ENCODE assay signal across 8 cellular contexts in the genomic region with DNA sequence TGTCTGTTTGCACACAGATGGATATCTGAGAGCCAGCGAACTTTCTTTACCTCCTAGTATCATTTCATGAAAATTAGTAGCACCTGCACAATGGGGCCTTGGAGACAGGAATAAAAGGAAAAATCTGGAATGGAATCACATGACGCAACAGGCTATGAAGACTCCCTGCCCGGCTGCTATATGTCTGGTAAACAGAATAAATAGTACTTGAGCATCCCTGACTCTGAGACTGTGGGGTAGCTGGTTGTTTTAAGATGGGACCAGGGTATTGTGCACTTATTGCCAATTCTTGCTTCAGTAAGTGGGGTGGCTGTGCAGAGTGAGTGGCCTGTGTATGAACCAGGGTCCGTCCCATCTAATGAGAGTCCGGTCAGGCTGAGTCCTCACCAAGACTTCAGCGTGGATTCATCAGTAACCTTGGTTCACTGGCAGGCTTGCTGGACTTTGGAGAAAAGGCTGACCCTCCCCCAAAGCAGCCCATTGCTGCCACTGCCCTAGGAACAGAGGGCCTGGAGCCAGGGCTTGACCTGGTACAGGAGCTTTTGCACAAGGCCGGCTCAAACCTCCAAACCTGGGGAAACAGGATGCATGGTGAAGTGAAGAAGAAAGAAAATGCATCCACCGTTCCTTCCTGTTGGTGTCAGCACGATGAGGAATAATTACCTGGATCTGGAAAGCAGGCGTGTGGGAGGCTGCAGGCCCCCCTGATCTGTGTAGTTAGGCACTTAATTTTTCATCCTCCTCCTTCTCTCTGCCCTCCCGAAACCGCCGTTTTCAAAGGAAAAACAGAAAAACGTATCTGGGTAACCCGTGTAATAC.
DNase-seq lines count a peak whose midpoint lies in the region; ATAC-seq and TF ChIP-seq lines count a peak whose summit lies in the region.

No MANE protein-coding gene starts in this region.

- peaks cover 50 to 88% (median 68%) of the 10 kb centered on the region in 10 experiments for H3K4me1 ChIP-seq in BLaER1 treated with 17β-estradiol and CSF1 and Interleukin-3, amounts not matched to agents 10 nM and 100 nM
- peaks cover 59% of the 10 kb centered on the region for H3K4me1 ChIP-seq in OCI-LY7 (ENCODE audit: insufficient read depth, low read length, poor library complexity, severe bottlenecking)
- H3K4me1 ChIP-seq in ectodermal cell (ENCODE audit: control insufficient read depth, insufficient read depth, low read length): peaks cover 43% of the 10 kb centered on the region
- no peaks in the 10 kb centered on the region; the same call in 1 of the 2 replicates for H3K4me1 ChIP-seq in BE2C

- H3K27me3 ChIP-seq in BLaER1 treated with 17β-estradiol and CSF1 and Interleukin-3, amounts not matched to agents 10 nM and 100 nM: peaks cover 0 to 8% (median 0%) of the 10 kb centered on the region in 11 experiments; a peak in 8 of 22 replicates
- H3K27me3 ChIP-seq in ectodermal cell (ENCODE audit: control insufficient read depth, insufficient read depth, low read length, poor library complexity, severe bottlenecking) (no peaks in the 10 kb centered on the region), BE2C (no peaks in the 10 kb centered on the region)

- WGBS in ectodermal cell, 2 experiments: 91% methylated on average over 15 of the region's 15 CpGs

- peaks cover 34% of the 10 kb centered on the region for H3K79me2 ChIP-seq in OCI-LY7 (ENCODE audit: insufficient read depth, low read depth, low read length)

- peak overlapping the region in 3 of 10 experiments; percentile 35 to 65 (median 61); a peak in 5 of 20 replicates for H3K4me3 ChIP-seq in BLaER1 treated with 17β-estradiol and CSF1 and Interleukin-3, amounts not matched to agents 10 nM and 100 nM
- peak overlapping the region; percentile 79 for H3K4me3 ChIP-seq in OCI-LY7 (ENCODE audit: low read depth, low read length, poor library complexity, severe bottlenecking)
- no peak overlapping the region for H3K4me3 ChIP-seq in ectodermal cell (ENCODE audit: insufficient read depth, low read depth, low read length)
- no peak overlapping the region for H3K4me3 ChIP-seq in BE2C (ENCODE audit: low read depth, low read length)

- peak overlapping the region; percentile 71 to 99 (median 88); a peak in 21 of 22 replicates for H3K4me2 ChIP-seq in BLaER1 treated with 17β-estradiol and CSF1 and Interleukin-3, amounts not matched to agents 10 nM and 100 nM
- H3K4me2 ChIP-seq in OCI-LY7 (ENCODE audit: low read length): peak overlapping the region; percentile 97

- CTCF ChIA-PET in OCI-LY7 (lab: Charles Lee; ENCODE audit: unreplicated experiment): interaction anchor here (1.4 kb wide), 1 partner anchor 8 kb away, joined by 6 read pairs; no protein-coding TSS in a partner anchor

- no peaks in the 10 kb centered on the region for H3K9me3 ChIP-seq in BLaER1 treated with 17β-estradiol and CSF1 and Interleukin-3, amounts not matched to agents 10 nM and 100 nM (replicated peaks in 1 of 11)
- H3K9me3 ChIP-seq in OCI-LY7 (ENCODE audit: low read length) (no peaks in the 10 kb centered on the region), ectodermal cell (ENCODE audit: control insufficient read depth, low read length) (no peaks in the 10 kb centered on the region), BE2C (no peaks in the 10 kb centered on the region)

- POLR2A ChIA-PET in OCI-LY7 (lab: Charles Lee): interaction anchor here (1.2 to 5.3 kb wide), 5 partner anchors 8 to 68 kb away, joined by 3 to 44 read pairs (median 15); no protein-coding TSS in a partner anchor

- TF ChIP-seq CTCF in OCI-LY7 (conservative IDR thresholded peaks at IDR 0.05; ENCODE audit: low read length) (no peak), omental fat pad (IDR thresholded peaks at IDR 0.05) (no peak), BE2C (IDR thresholded peaks at IDR 0.05; ENCODE audit: low read depth, low read length) (no peak)

- H3K36me3 ChIP-seq in BLaER1 treated with 17β-estradiol and CSF1 and Interleukin-3, amounts not matched to agents 10 nM and 100 nM: peaks cover 0 to 17% (median 0%) of the 10 kb centered on the region in 11 experiments; a peak in 1 of 22 replicates
- H3K36me3 ChIP-seq in OCI-LY7 (ENCODE audit: insufficient read depth, low read length) (peaks cover 11% of the 10 kb centered on the region; the same call in 1 of the 2 replicates), ectodermal cell (ENCODE audit: control insufficient read depth, insufficient read depth, low read length) (no peaks in the 10 kb centered on the region), BE2C (no peaks in the 10 kb centered on the region)

- no peaks in the 10 kb centered on the region for H3K9me2 ChIP-seq in OCI-LY7 (ENCODE audit: insufficient read depth, low read length)

- no peak for DNase-seq in OCI-LY7 (ENCODE audit: low spot score)
- DNase-seq in omental fat pad (ENCODE audit: low spot score): no peak
- no peak for DNase-seq in germinal center (ENCODE audit: low spot score)
- no peak for DNase-seq in BE2C
- DNase-seq in D341Med (ENCODE audit: low spot score): no peak

- H3K9ac ChIP-seq in BLaER1 treated with 17β-estradiol and CSF1 and Interleukin-3, amounts not matched to agents 10 nM and 100 nM: peak overlapping the region in 7 of 11 experiments; percentile 32 to 96 (median 83); a peak in 11 of 22 replicates

- peak overlapping the region; percentile 35; the same call in 1 of the 2 replicates for H2AFZ ChIP-seq in OCI-LY7 (ENCODE audit: low read length)

- intact Hi-C loops in OCI-LY7 (cut with micrococcal nuclease; ENCODE audit: unreplicated experiment): loop anchor here (10.0 kb wide), 1 partner anchor 943 kb away; a partner anchor contains a TSS

- ATAC-seq in omental fat pad (ENCODE audit: low FRiP score) (peak; percentile 5), HG03432 (IDR thresholded peaks at IDR 0.05; ENCODE audit: unreplicated experiment) (no peak)

- BruUV-seq in OCI-LY7 (replicated peaks; lab: Mats Ljungman, UMichigan): no TSS peak

- H3K27ac ChIP-seq in BLaER1 treated with 17β-estradiol and CSF1 and Interleukin-3, amounts not matched to agents 10 nM and 100 nM: peak overlapping the region; percentile 65 to 98 (median 75)
- H3K27ac ChIP-seq in OCI-LY7 (ENCODE audit: low read depth, low read length, poor library complexity, severe bottlenecking): peak overlapping the region; percentile 95
- H3K27ac ChIP-seq in ectodermal cell (ENCODE audit: insufficient read depth, low read depth, low read length, poor library complexity, severe bottlenecking): peak overlapping the region; percentile 26

- no peaks in the 10 kb centered on the region for H4K20me1 ChIP-seq in BLaER1 treated with 17β-estradiol and CSF1 and Interleukin-3, amounts not matched to agents 10 nM and 100 nM
- H4K20me1 ChIP-seq in OCI-LY7 (ENCODE audit: insufficient read depth, low read length): no peaks in the 10 kb centered on the region

Comparison
In these comparisons a context has a peak if more than half of its experiments do, and no peak if none do; other contexts are left out.
1. H3K27ac ChIP-seq: peak in every context shown above with its lines; median percentile 95 in OCI-LY7; 75 in BLaER1 treated with 17β-estradiol and CSF1 and Interleukin-3, amounts not matched to agents 10 nM and 100 nM; 26 in ectodermal cell.